In the genomic region with DNA sequence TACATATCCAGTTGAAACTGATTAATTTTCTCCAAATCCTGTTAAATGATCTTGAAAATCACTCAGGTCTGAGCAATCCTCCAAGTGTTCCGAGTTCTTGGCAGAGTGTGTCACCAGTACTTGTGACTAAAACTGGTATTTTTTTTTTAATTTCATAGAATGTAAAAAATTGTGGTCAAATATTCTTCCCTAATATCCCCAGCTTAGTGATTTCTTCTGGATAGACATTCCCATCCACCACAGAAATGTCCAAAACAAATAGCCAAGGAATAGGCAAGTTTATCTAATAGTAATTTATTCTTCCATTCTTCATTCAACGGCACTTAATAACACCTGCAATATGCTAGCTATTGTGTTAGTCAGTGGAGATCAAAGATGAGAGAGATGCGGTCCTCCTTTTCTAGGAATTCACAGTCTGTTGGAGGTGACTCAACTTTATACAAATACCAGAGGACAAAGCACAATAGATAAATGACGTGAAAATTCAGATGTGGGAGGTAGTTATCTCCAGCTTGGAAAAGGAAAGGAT, we compare ENCODE assay signal across 2 cellular contexts.
A peak's percentile ranks its signal among the peaks of the same experiment; 100 is the strongest.
TF ChIP-seq lines count a peak whose summit lies in the region.

No MANE protein-coding gene starts in this region.

TF ChIP-seq in HCT116, 20 proteins besides CTCF, POLR2A, EP300 and RAD21 (continued from another document):
- TF ChIP-seq, protein P1, sequence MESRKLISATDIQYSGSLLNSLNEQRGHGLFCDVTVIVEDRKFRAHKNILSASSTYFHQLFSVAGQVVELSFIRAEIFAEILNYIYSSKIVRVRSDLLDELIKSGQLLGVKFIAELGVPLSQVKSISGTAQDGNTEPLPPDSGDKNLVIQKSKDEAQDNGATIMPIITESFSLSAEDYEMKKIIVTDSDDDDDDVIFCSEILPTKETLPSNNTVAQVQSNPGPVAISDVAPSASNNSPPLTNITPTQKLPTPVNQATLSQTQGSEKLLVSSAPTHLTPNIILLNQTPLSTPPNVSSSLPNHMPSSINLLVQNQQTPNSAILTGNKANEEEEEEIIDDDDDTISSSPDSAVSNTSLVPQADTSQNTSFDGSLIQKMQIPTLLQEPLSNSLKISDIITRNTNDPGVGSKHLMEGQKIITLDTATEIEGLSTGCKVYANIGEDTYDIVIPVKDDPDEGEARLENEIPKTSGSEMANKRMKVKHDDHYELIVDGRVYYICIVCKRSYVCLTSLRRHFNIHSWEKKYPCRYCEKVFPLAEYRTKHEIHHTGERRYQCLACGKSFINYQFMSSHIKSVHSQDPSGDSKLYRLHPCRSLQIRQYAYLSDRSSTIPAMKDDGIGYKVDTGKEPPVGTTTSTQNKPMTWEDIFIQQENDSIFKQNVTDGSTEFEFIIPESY (IDR thresholded peaks at IDR 0.05; ENCODE audit: extremely low read depth, insufficient replicate concordance, low read length), result no peak
- TF ChIP-seq SIN3A (IDR thresholded peaks at IDR 0.05; ENCODE audit: low read depth), result no peak
- no peak for TF ChIP-seq MAX (IDR thresholded peaks at IDR 0.05)
- TF ChIP-seq, protein P2, sequence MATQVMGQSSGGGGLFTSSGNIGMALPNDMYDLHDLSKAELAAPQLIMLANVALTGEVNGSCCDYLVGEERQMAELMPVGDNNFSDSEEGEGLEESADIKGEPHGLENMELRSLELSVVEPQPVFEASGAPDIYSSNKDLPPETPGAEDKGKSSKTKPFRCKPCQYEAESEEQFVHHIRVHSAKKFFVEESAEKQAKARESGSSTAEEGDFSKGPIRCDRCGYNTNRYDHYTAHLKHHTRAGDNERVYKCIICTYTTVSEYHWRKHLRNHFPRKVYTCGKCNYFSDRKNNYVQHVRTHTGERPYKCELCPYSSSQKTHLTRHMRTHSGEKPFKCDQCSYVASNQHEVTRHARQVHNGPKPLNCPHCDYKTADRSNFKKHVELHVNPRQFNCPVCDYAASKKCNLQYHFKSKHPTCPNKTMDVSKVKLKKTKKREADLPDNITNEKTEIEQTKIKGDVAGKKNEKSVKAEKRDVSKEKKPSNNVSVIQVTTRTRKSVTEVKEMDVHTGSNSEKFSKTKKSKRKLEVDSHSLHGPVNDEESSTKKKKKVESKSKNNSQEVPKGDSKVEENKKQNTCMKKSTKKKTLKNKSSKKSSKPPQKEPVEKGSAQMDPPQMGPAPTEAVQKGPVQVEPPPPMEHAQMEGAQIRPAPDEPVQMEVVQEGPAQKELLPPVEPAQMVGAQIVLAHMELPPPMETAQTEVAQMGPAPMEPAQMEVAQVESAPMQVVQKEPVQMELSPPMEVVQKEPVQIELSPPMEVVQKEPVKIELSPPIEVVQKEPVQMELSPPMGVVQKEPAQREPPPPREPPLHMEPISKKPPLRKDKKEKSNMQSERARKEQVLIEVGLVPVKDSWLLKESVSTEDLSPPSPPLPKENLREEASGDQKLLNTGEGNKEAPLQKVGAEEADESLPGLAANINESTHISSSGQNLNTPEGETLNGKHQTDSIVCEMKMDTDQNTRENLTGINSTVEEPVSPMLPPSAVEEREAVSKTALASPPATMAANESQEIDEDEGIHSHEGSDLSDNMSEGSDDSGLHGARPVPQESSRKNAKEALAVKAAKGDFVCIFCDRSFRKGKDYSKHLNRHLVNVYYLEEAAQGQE (IDR thresholded peaks at IDR 0.05; ENCODE audit: low read depth), result no peak
- TF ChIP-seq TCF7L2 (IDR thresholded peaks at IDR 0.05; ENCODE audit: borderline replicate concordance, extremely low read depth, insufficient read depth, insufficient read length), result peak; percentile 53
- peak; percentile 77 for TF ChIP-seq JUND (IDR thresholded peaks at IDR 0.05)
- no peak for TF ChIP-seq ZFX (IDR thresholded peaks at IDR 0.05)
- TF ChIP-seq ELF1 (IDR thresholded peaks at IDR 0.05; ENCODE audit: borderline replicate concordance, low read depth), result no peak
- no peak for TF ChIP-seq ZNF274 (IDR thresholded peaks at IDR 0.05; ENCODE audit: low read depth, low read length)
- TF ChIP-seq EZH2phosphoT487 (IDR thresholded peaks at IDR 0.05; ENCODE audit: borderline replicate concordance), result no peak
- TF ChIP-seq FOSL1 (IDR thresholded peaks at IDR 0.05; ENCODE audit: low read depth), result peak; percentile 77
- no peak for TF ChIP-seq YY1 (IDR thresholded peaks at IDR 0.05; ENCODE audit: extremely low read depth, insufficient replicate concordance, low read depth, low read length)
- TF ChIP-seq CEBPB (IDR thresholded peaks at IDR 0.05; ENCODE audit: low read depth), result peak; percentile 57
- TF ChIP-seq POLR2AphosphoS5 (IDR thresholded peaks at IDR 0.05; ENCODE audit: low read depth, low read length), result no peak
- no peak for TF ChIP-seq EGR1 (IDR thresholded peaks at IDR 0.05; ENCODE audit: low read depth)
- no peak for TF ChIP-seq EZH2 (IDR thresholded peaks at IDR 0.05)
- TF ChIP-seq SRF (IDR thresholded peaks at IDR 0.05; ENCODE audit: low read depth), result no peak
- no peak for TF ChIP-seq CBX3 (IDR thresholded peaks at IDR 0.05; ENCODE audit: low read depth)
- TF ChIP-seq, protein P3, sequence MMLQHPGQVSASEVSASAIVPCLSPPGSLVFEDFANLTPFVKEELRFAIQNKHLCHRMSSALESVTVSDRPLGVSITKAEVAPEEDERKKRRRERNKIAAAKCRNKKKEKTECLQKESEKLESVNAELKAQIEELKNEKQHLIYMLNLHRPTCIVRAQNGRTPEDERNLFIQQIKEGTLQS (IDR thresholded peaks at IDR 0.05), result no peak

TF ChIP-seq in SK-N-SH, 30 proteins besides CTCF, POLR2A, EP300 and RAD21 (continued from another document):
- TF ChIP-seq TEAD4 (IDR thresholded peaks at IDR 0.05; ENCODE audit: borderline replicate concordance, insufficient read depth) (peak; percentile 87), RFX5 (IDR thresholded peaks at IDR 0.05; ENCODE audit: low read length) (no peak), NFIC (IDR thresholded peaks at IDR 0.05; ENCODE audit: borderline replicate concordance) (peak; percentile 65), TCF12 (IDR thresholded peaks at IDR 0.05) (peak; percentile 93), GATA2 (CRISPR knock-in tag; IDR thresholded peaks at IDR 0.05) (no peak), SIN3A (IDR thresholded peaks at IDR 0.05; ENCODE audit: borderline replicate concordance, low read depth, low read length) (no peak), GABPA (IDR thresholded peaks at IDR 0.05; ENCODE audit: low read depth) (no peak), JUND (IDR thresholded peaks at IDR 0.05) (peak; percentile 67; the same call in 1 of the 2 replicates), FOSL2 (IDR thresholded peaks at IDR 0.05; ENCODE audit: borderline replicate concordance, low read depth) (peak; percentile 87), EZH2phosphoT487 (IDR thresholded peaks at IDR 0.05; ENCODE audit: borderline replicate concordance, low read depth) (no peak), RCOR1 (IDR thresholded peaks at IDR 0.05; ENCODE audit: low read length) (no peak), CHD2 (IDR thresholded peaks at IDR 0.05; ENCODE audit: low read length, partially characterized antibody) (no peak), SMC3 (IDR thresholded peaks at IDR 0.05; ENCODE audit: low read depth, low read length) (no peak), RXRA (IDR thresholded peaks at IDR 0.05; ENCODE audit: borderline replicate concordance, low read depth) (peak; percentile 17; the same call in 1 of the 2 replicates), POLR2AphosphoS5 (IDR thresholded peaks at IDR 0.05; ENCODE audit: low read depth, low read length) (peak; percentile 35; the same call in 1 of the 2 replicates), USF1 (IDR thresholded peaks at IDR 0.05; ENCODE audit: borderline replicate concordance, low read depth) (no peak)
- TF ChIP-seq, protein P4, sequence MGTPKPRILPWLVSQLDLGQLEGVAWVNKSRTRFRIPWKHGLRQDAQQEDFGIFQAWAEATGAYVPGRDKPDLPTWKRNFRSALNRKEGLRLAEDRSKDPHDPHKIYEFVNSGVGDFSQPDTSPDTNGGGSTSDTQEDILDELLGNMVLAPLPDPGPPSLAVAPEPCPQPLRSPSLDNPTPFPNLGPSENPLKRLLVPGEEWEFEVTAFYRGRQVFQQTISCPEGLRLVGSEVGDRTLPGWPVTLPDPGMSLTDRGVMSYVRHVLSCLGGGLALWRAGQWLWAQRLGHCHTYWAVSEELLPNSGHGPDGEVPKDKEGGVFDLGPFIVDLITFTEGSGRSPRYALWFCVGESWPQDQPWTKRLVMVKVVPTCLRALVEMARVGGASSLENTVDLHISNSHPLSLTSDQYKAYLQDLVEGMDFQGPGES (IDR thresholded peaks at IDR 0.05; ENCODE audit: low read depth, low read length), result no peak
- TF ChIP-seq, protein P1 (IDR thresholded peaks at IDR 0.05; ENCODE audit: borderline replicate concordance, low read depth), result no peak
- TF ChIP-seq, protein P5, sequence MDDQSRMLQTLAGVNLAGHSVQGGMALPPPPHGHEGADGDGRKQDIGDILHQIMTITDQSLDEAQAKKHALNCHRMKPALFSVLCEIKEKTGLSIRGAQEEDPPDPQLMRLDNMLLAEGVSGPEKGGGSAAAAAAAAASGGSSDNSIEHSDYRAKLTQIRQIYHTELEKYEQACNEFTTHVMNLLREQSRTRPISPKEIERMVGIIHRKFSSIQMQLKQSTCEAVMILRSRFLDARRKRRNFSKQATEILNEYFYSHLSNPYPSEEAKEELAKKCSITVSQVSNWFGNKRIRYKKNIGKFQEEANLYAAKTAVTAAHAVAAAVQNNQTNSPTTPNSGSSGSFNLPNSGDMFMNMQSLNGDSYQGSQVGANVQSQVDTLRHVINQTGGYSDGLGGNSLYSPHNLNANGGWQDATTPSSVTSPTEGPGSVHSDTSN (IDR thresholded peaks at IDR 0.05), result peak; percentile 64
TF ChIP-seq in SK-N-SH: peak in this region for 9.
